ENCODE assay signal across 21 cellular contexts in the genomic region with DNA sequence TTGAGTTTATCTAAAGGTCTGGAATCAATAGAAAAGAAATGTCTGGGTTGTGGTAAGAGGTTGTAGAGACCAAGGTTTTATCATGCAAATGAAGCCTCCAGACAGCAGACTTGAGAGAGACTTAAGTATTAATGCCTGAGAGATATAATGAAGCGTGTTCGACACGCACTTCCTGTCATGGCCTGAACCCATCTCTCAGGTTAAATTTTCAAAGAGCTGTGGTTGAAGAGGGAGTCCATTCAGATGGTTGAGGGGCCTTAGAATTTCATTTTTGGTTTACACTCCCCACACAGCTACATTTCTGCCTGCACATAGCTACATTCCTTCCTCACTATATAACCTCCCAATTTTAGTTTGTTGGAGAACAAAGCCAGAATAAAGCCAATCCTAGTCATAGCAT. TPM values are rescaled to one million over a fixed set of nuclear protein-coding genes. Genes with fewer than 3 reads are reported as not detected.
DNase-seq lines count a peak whose midpoint lies in the region; ATAC-seq, FAIRE-seq and TF ChIP-seq lines count a peak whose summit lies in the region.
"Had no signal": no experiment of that assay in that cellular context is flagged by ENCODE, and none has a peak within 500 bp of the region (broad histone marks: within the 10 kb centered on the region; RNA-seq: fewer than 3 reads in every experiment).

No MANE protein-coding gene starts in this region.

- no peak for FAIRE-seq in astrocyte (lab: Jason Lieb, UNC)
- FAIRE-seq: pancreas, small intestine had no signal

- no peaks in the 10 kb centered on the region for H3K36me3 Mint-ChIP-seq in astrocyte (ENCODE audit: low read depth, unreplicated experiment)

- no peaks in the 10 kb centered on the region for H3K79me2 ChIP-seq in astrocyte (ENCODE audit: insufficient read depth, low read length)
- H3K79me2 ChIP-seq: hepatocyte had no signal

- H3K4me2 ChIP-seq in astrocyte (ENCODE audit: low read length): no peak overlapping the region
- H3K4me2 ChIP-seq: hepatocyte had no signal

- H3K9ac ChIP-seq in astrocyte (ENCODE audit: low read length): no peak overlapping the region

- no peaks in the 10 kb centered on the region for H3K27me3 Mint-ChIP-seq in astrocyte (ENCODE audit: low read depth, unreplicated experiment)
- H3K27me3 Mint-ChIP-seq: T-helper 17 cell had no signal

- no peak for TF ChIP-seq CTCF in astrocyte (IDR thresholded peaks at IDR 0.05; ENCODE audit: insufficient read depth, low read depth, low read length)

- H3K4me3 ChIP-seq in astrocyte (ENCODE audit: insufficient read depth, low read depth, low read length): no peak overlapping the region
- H3K4me3 ChIP-seq: hepatocyte, mucosa of descending colon, pancreas, upper lobe of left lung had no signal

- no peak for DNase-seq in astrocyte (ENCODE audit: low read depth)
- DNase-seq in AG08395 (ENCODE audit: low spot score): no peak
- DNase-seq in activated naive CD4-positive, alpha-beta T cell treated with Interleukin-2 at 50 U/mL for 16 hours: no peak
- no peak for DNase-seq in DMS 273 (lab: John Stamatoyannopoulos, UW; ENCODE audit: unreplicated experiment)
- DNase-seq in NCI-H2081 treated with DMSO at 0.1 percent for 48 hours (lab: John Stamatoyannopoulos, UW): no peak
- DNase-seq: activated CD8-positive, alpha-beta memory T cell treated with anti-CD3 and anti-CD28 coated beads, Interleukin-2, amount 50 U/mL, for 4 hours; activated naive CD4-positive, alpha-beta T cell treated with anti-CD3 and anti-CD28 coated beads, Interleukin-2, amount 50 U/mL, for 16 hours; Calu3; effector CD4-positive, alpha-beta T cell; mucosa of descending colon; NCI-H82; pancreas; small intestine; stimulated activated naive CD4-positive, alpha-beta T cell; T-helper 17 cell; upper lobe of left lung had no signal

- no peaks in the 10 kb centered on the region for H3K27me3 ChIP-seq in astrocyte (ENCODE audit: insufficient read depth, low read length)
- H3K27me3 ChIP-seq: hepatocyte, pancreas, upper lobe of left lung had no signal

- H4K20me1 ChIP-seq in astrocyte (ENCODE audit: insufficient read depth, low read length): no peaks in the 10 kb centered on the region

- peaks cover 10% of the 10 kb centered on the region for H3K4me1 Mint-ChIP-seq in astrocyte (ENCODE audit: low read depth, unreplicated experiment)

- no peaks in the 10 kb centered on the region for H3K9me3 Mint-ChIP-seq in astrocyte (ENCODE audit: unreplicated experiment)

- no peak overlapping the region for H2AFZ ChIP-seq in astrocyte (ENCODE audit: low read depth, low read length)
- H2AFZ ChIP-seq: hepatocyte had no signal

- ATAC-seq in GM18502 (IDR thresholded peaks at IDR 0.05; ENCODE audit: poor library complexity, unreplicated experiment) (peak; percentile 82), GM21447 (IDR thresholded peaks at IDR 0.05; ENCODE audit: unreplicated experiment) (peak; percentile 90), HG03135 (IDR thresholded peaks at IDR 0.05; ENCODE audit: unreplicated experiment) (peak; percentile 90)
- ATAC-seq: activated CD4-positive, CD25-positive, alpha-beta regulatory T cell treated with anti-CD3 and anti-CD28 coated beads, Interleukin-2, amount 50 U/mL, for 24 hours; mucosa of descending colon; pancreas; T-helper 17 cell had no signal

- no peak overlapping the region for H3K27ac ChIP-seq in astrocyte (ENCODE audit: low read depth, low read length)
- H3K27ac ChIP-seq: hepatocyte, pancreas, upper lobe of left lung had no signal

- peak overlapping the region; percentile 72 for H3K27ac Mint-ChIP-seq in astrocyte (ENCODE audit: unreplicated experiment)
- H3K27ac Mint-ChIP-seq: T-helper 17 cell had no signal

- H3K4me1 ChIP-seq in astrocyte (ENCODE audit: insufficient read depth, low read length): no peaks in the 10 kb centered on the region
- H3K4me1 ChIP-seq: pancreas, upper lobe of left lung had no signal

- H3K9me3 ChIP-seq in astrocyte (ENCODE audit: insufficient read depth, low read depth, low read length): no peaks in the 10 kb centered on the region
- H3K9me3 ChIP-seq: mucosa of descending colon, pancreas, upper lobe of left lung had no signal

- no peaks in the 10 kb centered on the region for H3K36me3 ChIP-seq in astrocyte (ENCODE audit: insufficient read depth, low read length)
- H3K36me3 ChIP-seq: pancreas, upper lobe of left lung had no signal

- no peak overlapping the region for H3K4me3 Mint-ChIP-seq in astrocyte (ENCODE audit: unreplicated experiment)
- H3K4me3 Mint-ChIP-seq: T-helper 17 cell had no signal

RNA-seq across cellular contexts. Expression of a gene that starts 10.1 kb away (rescaled TPM):
- total RNA-seq in astrocyte: not detected in 2 replicates
- total RNA-seq: Calu3 had no signal

RNA-seq across cellular contexts. Expression of a gene that starts 28.9 kb away (rescaled TPM):
- 0.84 and 2.0 TPM in 2 replicates for total RNA-seq in astrocyte
- total RNA-seq: Calu3, hepatocyte, mucosa of descending colon, pancreas, T-helper 17 cell, upper lobe of left lung had no signal

RNA-seq across cellular contexts. Expression of a gene that starts 37.8 kb away (rescaled TPM):
- total RNA-seq in astrocyte: not detected in 2 replicates
- total RNA-seq: Calu3, mucosa of descending colon, pancreas had no signal

RNA-seq across cellular contexts. Expression of a gene that starts 49.3 kb away (rescaled TPM):
- 0.14 TPM in 1 of 2 replicates, not detected in the other for total RNA-seq in astrocyte
- total RNA-seq: Calu3, hepatocyte, mucosa of descending colon had no signal
